2 cellular contexts compared by ENCODE assay signal in genomic region chr6:29943053-29943966, GRCh38.
TF ChIP-seq lines count a peak whose summit lies in the region.

No MANE protein-coding gene starts in this region.

TF ChIP-seq in GM12878, 131 proteins besides CTCF, POLR2A, EP300 and RAD21 (continued from another document):
- no peak for TF ChIP-seq HSF1 (IDR thresholded peaks at IDR 0.05; ENCODE audit: low read depth, low read length)
- no peak for TF ChIP-seq FOXM1 (IDR thresholded peaks at IDR 0.05; ENCODE audit: low read depth, low read length)
- TF ChIP-seq ZNF622 (IDR thresholded peaks at IDR 0.05): no peak

TF ChIP-seq in liver, 16 proteins besides CTCF, POLR2A, EP300 and RAD21 (continued from another document):
- no peak for TF ChIP-seq ZBTB33 (IDR thresholded peaks at IDR 0.05)
- no peak for TF ChIP-seq TAF1 (conservative IDR thresholded peaks at IDR 0.05)
- TF ChIP-seq FOXA1 (IDR thresholded peaks at IDR 0.05): no peak
- TF ChIP-seq RXRA (IDR thresholded peaks at IDR 0.05): no peak
- no peak for TF ChIP-seq EGR1 (IDR thresholded peaks at IDR 0.05; ENCODE audit: low read depth in 2 of 2)
- TF ChIP-seq REST (IDR thresholded peaks at IDR 0.05): no peak
- TF ChIP-seq GABPA (IDR thresholded peaks at IDR 0.05 in 1 of 2, conservative IDR thresholded peaks at IDR 0.05 in 1 of 2): no peak
TF ChIP-seq in liver: peak in this region for 0.
